In genomic region chr14:52110441-52111086, GRCh38 we compare ENCODE assay signal across 1 cellular context.
TF ChIP-seq lines count a peak whose summit lies in the region.

No MANE protein-coding gene starts in this region.

TF ChIP-seq in IMR-90, 13 proteins besides CTCF, POLR2A, EP300 and RAD21:
- TF ChIP-seq MXI1 (IDR thresholded peaks at IDR 0.05; ENCODE audit: borderline replicate concordance, low read depth, low read length) (no peak), CEBPB (IDR thresholded peaks at IDR 0.05; ENCODE audit: low read depth, low read length) (peak; percentile 98), FOS (IDR thresholded peaks at IDR 0.05; ENCODE audit: low read depth, low read length) (peak; percentile 33; the same call in 1 of the 2 replicates), CHD1 (IDR thresholded peaks at IDR 0.05; ENCODE audit: low read depth, low read length) (no peak), RFX5 (IDR thresholded peaks at IDR 0.05; ENCODE audit: low read depth, low read length) (no peak), MAZ (IDR thresholded peaks at IDR 0.05; ENCODE audit: borderline replicate concordance, low read depth, low read length) (no peak), SMC3 (IDR thresholded peaks at IDR 0.05; ENCODE audit: low read depth, low read length) (peak; percentile 4; the same call in 1 of the 2 replicates)
TF ChIP-seq in IMR-90: peak in this region for 3.
